8 cellular contexts compared by ENCODE assay signal in genomic region chr14:93183596-93184317, GRCh38. TPM values are rescaled to one million over a fixed set of nuclear protein-coding genes. Genes with fewer than 3 reads are reported as not detected.
DNase-seq lines count a peak whose midpoint lies in the region; ATAC-seq and TF ChIP-seq lines count a peak whose summit lies in the region.

No MANE protein-coding gene starts in this region.

- H3F3A ChIP-seq in neural cell (ENCODE audit: insufficient read depth, low read length, poor library complexity, severe bottlenecking), result no peaks in the 10 kb centered on the region

- TF ChIP-seq CTCF in LNCaP clone FGC (IDR thresholded peaks at IDR 0.05; ENCODE audit: control insufficient read depth, extremely low read depth, insufficient read depth) (no peak), neural cell (IDR thresholded peaks at IDR 0.05; ENCODE audit: poor library complexity, severe bottlenecking) (no peak)

- peaks cover 35% of the 10 kb centered on the region for H3K4me1 ChIP-seq in CD4-positive, CD25-positive, alpha-beta regulatory T cell (ENCODE audit: control insufficient read depth, insufficient read depth, low read length, poor library complexity, severe bottlenecking)
- H3K4me1 ChIP-seq in duodenal mucosa (ENCODE audit: control insufficient read depth in 1 of 2, insufficient read depth in 2 of 2, low read length in 2 of 2), result peaks cover 14 to 18% of the 10 kb centered on the region in 2 donors

- H3K9me3 Mint-ChIP-seq in CD4-positive, CD25-positive, alpha-beta regulatory T cell, result no peaks in the 10 kb centered on the region

- peak overlapping the region; percentile 88 to 96 (median 90) for H3K4me3 Mint-ChIP-seq in CD4-positive, CD25-positive, alpha-beta regulatory T cell

- H3K79me2 ChIP-seq in neural cell (replicated peaks; ENCODE audit: insufficient read depth, low read length), result peaks cover 25% of the 10 kb centered on the region

- no peak for ATAC-seq in CD4-positive, CD25-positive, alpha-beta regulatory T cell (ENCODE audit: low read depth in 2 of 2)
- no peak for ATAC-seq in GM21825 (IDR thresholded peaks at IDR 0.05; ENCODE audit: unreplicated experiment)
- ATAC-seq in GM18909 (IDR thresholded peaks at IDR 0.05; ENCODE audit: poor library complexity, unreplicated experiment), result no peak
- ATAC-seq in GM21529 (IDR thresholded peaks at IDR 0.05; ENCODE audit: unreplicated experiment), result no peak

- peaks cover 11% of the 10 kb centered on the region for H3K36me3 ChIP-seq in CD4-positive, CD25-positive, alpha-beta regulatory T cell (ENCODE audit: control insufficient read depth, insufficient read depth, low read length)
- H3K36me3 ChIP-seq in duodenal mucosa (ENCODE audit: control insufficient read depth in 1 of 2, insufficient read depth in 2 of 2, low read length in 2 of 2) (peaks cover 8 to 21% of the 10 kb centered on the region in 2 donors), neural cell (ENCODE audit: insufficient read depth, low read length) (no peaks in the 10 kb centered on the region)

- no peaks in the 10 kb centered on the region for H3K9me3 ChIP-seq in CD4-positive, CD25-positive, alpha-beta regulatory T cell (ENCODE audit: control insufficient read depth in 2 of 2, low read length in 2 of 2)
- no peaks in the 10 kb centered on the region for H3K9me3 ChIP-seq in duodenal mucosa (ENCODE audit: control insufficient read depth in 1 of 2, low read length in 2 of 2)
- H3K9me3 ChIP-seq in neural cell (ENCODE audit: low read length), result no peaks in the 10 kb centered on the region

- no peaks in the 10 kb centered on the region for H4K20me1 ChIP-seq in neural cell (ENCODE audit: insufficient read depth)

- peaks cover 4% of the 10 kb centered on the region for H3K27me3 Mint-ChIP-seq in CD4-positive, CD25-positive, alpha-beta regulatory T cell

- H3K9ac ChIP-seq in duodenal mucosa (ENCODE audit: low read depth in 1 of 2, low read length in 2 of 2) (peak overlapping the region; percentile 92 to 94), neural cell (ENCODE audit: low read length) (peak overlapping the region; percentile 99)

- H3K4me2 ChIP-seq in neural cell (ENCODE audit: low read length), result peak overlapping the region; percentile 98

- peaks cover 16% of the 10 kb centered on the region for H3K36me3 Mint-ChIP-seq in CD4-positive, CD25-positive, alpha-beta regulatory T cell

- peak overlapping the region; percentile 97 for H3K27ac ChIP-seq in CD4-positive, CD25-positive, alpha-beta regulatory T cell (ENCODE audit: insufficient read depth, low read length, poor library complexity, severe bottlenecking)
- H3K27ac ChIP-seq in duodenal mucosa (ENCODE audit: low read depth, low read length) (no peak overlapping the region), neural cell (ENCODE audit: low read length) (peak overlapping the region; percentile 96)

- peak overlapping the region; percentile 87 for H3K4me3 ChIP-seq in CD4-positive, CD25-positive, alpha-beta regulatory T cell (ENCODE audit: low read depth, low read length)
- H3K4me3 ChIP-seq in LNCaP clone FGC (ENCODE audit: low read depth, low read length), result peak overlapping the region; percentile 97
- H3K4me3 ChIP-seq in duodenal mucosa (ENCODE audit: low read depth in 1 of 2, low read length in 2 of 2), result peak overlapping the region; percentile 89 to 90
- peak overlapping the region; percentile 92 for H3K4me3 ChIP-seq in neural cell (ENCODE audit: low read length)

- H3K9me2 ChIP-seq in neural cell (ENCODE audit: insufficient read depth, low read length), result no peaks in the 10 kb centered on the region

- TF ChIP-seq RAD21 in neural cell (conservative IDR thresholded peaks at IDR 0.05), result no peak

- no peaks in the 10 kb centered on the region for H3K27me3 ChIP-seq in CD4-positive, CD25-positive, alpha-beta regulatory T cell (ENCODE audit: control insufficient read depth, insufficient read depth, low read length)
- H3K27me3 ChIP-seq in duodenal mucosa (ENCODE audit: control insufficient read depth in 1 of 2, insufficient read depth in 2 of 2, low read length in 2 of 2), result no peaks in the 10 kb centered on the region
- no peaks in the 10 kb centered on the region for H3K27me3 ChIP-seq in neural cell (ENCODE audit: insufficient read depth, low read depth, low read length)

- peak overlapping the region; percentile 74 to 91 (median 88) for H3K27ac Mint-ChIP-seq in CD4-positive, CD25-positive, alpha-beta regulatory T cell

- no peak overlapping the region for H2AFZ ChIP-seq in neural cell (ENCODE audit: low read depth, low read length)

- TF ChIP-seq EP300 in neural cell (conservative IDR thresholded peaks at IDR 0.05; ENCODE audit: poor library complexity, severe bottlenecking), result no peak

- no peak for DNase-seq in CD4-positive, CD25-positive, alpha-beta regulatory T cell
- DNase-seq in LNCaP clone FGC (ENCODE audit: low read depth) (no peak), NCI-H2029 treated with DMSO at 0.1 percent for 48 hours (lab: John Stamatoyannopoulos, UW) (no peak)

- peaks cover 18 to 47% (median 39%) of the 10 kb centered on the region in 4 donors for H3K4me1 Mint-ChIP-seq in CD4-positive, CD25-positive, alpha-beta regulatory T cell

TF ChIP-seq in neural cell, 6 proteins besides CTCF, POLR2A, EP300 and RAD21:
- TF ChIP-seq TAF1 (IDR thresholded peaks at IDR 0.05; ENCODE audit: low read depth) (no peak), REST (IDR thresholded peaks at IDR 0.05; ENCODE audit: borderline replicate concordance) (no peak), MXI1 (conservative IDR thresholded peaks at IDR 0.05; ENCODE audit: poor library complexity, severe bottlenecking) (no peak), SMC3 (conservative IDR thresholded peaks at IDR 0.05; ENCODE audit: poor library complexity) (no peak), EZH2 (IDR thresholded peaks at IDR 0.05; ENCODE audit: borderline replicate concordance, insufficient read depth, low read length, poor library complexity, severe bottlenecking) (no peak), POLR2AphosphoS5 (IDR thresholded peaks at IDR 0.05) (no peak)

RNA-seq across cellular contexts. Expression of gene MOAP1, which starts 0.9 kb away (rescaled TPM):
- total RNA-seq in CD4-positive, CD25-positive, alpha-beta regulatory T cell, result 85.5 TPM
- polyA plus RNA-seq in CD4-positive, CD25-positive, alpha-beta regulatory T cell, result 10 to 100 TPM; 66.4 to 88.1 (median 75.9) TPM
- 224 and 225 TPM in 2 replicates for polyA plus RNA-seq in neural cell
- polyA minus RNA-seq in neural cell, result 132 and 136 TPM in 2 replicates

RNA-seq across cellular contexts. Expression of gene LYSET, which starts 1.4 kb away (rescaled TPM):
- total RNA-seq in CD4-positive, CD25-positive, alpha-beta regulatory T cell, result 6.9 TPM
- polyA plus RNA-seq in CD4-positive, CD25-positive, alpha-beta regulatory T cell, result 10 to 100 TPM; 34.2 to 43.1 (median 36.9) TPM
- 24.0 and 27.7 TPM in 2 replicates for polyA plus RNA-seq in neural cell
- 16.8 and 21.4 TPM in 2 replicates for polyA minus RNA-seq in neural cell

RNA-seq across cellular contexts. Expression of gene GON7, which starts 23.1 kb away (rescaled TPM):
- 7.1 TPM for total RNA-seq in CD4-positive, CD25-positive, alpha-beta regulatory T cell
- 10 to 100 TPM; 25.4 to 31.0 (median 30.4) TPM for polyA plus RNA-seq in CD4-positive, CD25-positive, alpha-beta regulatory T cell
- 28.2 and 30.8 TPM in 2 replicates for polyA plus RNA-seq in neural cell
- 9.0 and 14.2 TPM in 2 replicates for polyA minus RNA-seq in neural cell

RNA-seq across cellular contexts. Expression of gene UBR7, which starts 23.3 kb away (rescaled TPM):
- total RNA-seq in CD4-positive, CD25-positive, alpha-beta regulatory T cell, result 13.2 TPM
- polyA plus RNA-seq in CD4-positive, CD25-positive, alpha-beta regulatory T cell, result 10 to 100 TPM; 36.2 to 45.4 (median 38.2) TPM
- polyA plus RNA-seq in neural cell, result 34.8 and 36.9 TPM in 2 replicates
- 50.5 and 65.5 TPM in 2 replicates for polyA minus RNA-seq in neural cell
